Comparison of ENCODE assay signal across 8 cellular contexts in the genomic region with DNA sequence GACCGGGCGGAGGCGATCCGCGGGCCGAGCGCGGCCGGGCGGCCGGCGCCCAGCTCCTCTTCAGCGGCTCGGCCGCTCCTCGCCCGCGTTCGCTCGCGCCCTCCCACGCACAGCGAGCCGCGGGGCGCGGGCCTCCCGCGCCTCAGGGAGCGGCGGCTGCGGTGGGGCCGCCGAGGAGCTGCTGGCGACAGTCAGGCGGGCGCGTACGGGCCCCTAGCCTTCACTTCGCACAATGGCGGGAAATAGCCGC. TPM values are rescaled to one million over a fixed set of nuclear protein-coding genes. Genes with fewer than 3 reads are reported as not detected.
DNase-seq lines count a peak whose midpoint lies in the region; ATAC-seq lines count a peak whose summit lies in the region.

A gene with protein sequence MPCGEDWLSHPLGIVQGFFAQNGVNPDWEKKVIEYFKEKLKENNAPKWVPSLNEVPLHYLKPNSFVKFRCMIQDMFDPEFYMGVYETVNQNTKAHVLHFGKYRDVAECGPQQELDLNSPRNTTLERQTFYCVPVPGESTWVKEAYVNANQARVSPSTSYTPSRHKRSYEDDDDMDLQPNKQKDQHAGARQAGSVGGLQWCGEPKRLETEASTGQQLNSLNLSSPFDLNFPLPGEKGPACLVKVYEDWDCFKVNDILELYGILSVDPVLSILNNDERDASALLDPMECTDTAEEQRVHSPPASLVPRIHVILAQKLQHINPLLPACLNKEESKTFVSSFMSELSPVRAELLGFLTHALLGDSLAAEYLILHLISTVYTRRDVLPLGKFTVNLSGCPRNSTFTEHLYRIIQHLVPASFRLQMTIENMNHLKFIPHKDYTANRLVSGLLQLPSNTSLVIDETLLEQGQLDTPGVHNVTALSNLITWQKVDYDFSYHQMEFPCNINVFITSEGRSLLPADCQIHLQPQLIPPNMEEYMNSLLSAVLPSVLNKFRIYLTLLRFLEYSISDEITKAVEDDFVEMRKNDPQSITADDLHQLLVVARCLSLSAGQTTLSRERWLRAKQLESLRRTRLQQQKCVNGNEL (minus strand): TSS at position 234 of the 250 bp plus-strand sequence. CDS start 259 bp downstream, outside the sequence.

- peaks cover 0 to 15% of the 10 kb centered on the region in 2 donors for H3K36me3 Mint-ChIP-seq in activated naive CD4-positive, alpha-beta T cell treated with anti-CD3 and anti-CD28 coated beads, Interleukin-2, amount 50 U/mL, for 72 hours

- H3K9me3 ChIP-seq in right cardiac atrium (ENCODE audit: control insufficient read depth, low read length) (no peaks in the 10 kb centered on the region), skeletal muscle satellite cell (replicated peaks; ENCODE audit: low read length) (no peaks in the 10 kb centered on the region)

- H3K4me1 ChIP-seq in right cardiac atrium (ENCODE audit: control insufficient read depth, insufficient read depth, low read length) (peaks cover 2% of the 10 kb centered on the region), skeletal muscle satellite cell (ENCODE audit: control insufficient read depth, insufficient read depth, low read length) (peaks cover 18% of the 10 kb centered on the region)

- H3K27me3 ChIP-seq in right cardiac atrium (ENCODE audit: control insufficient read depth, insufficient read depth) (no peaks in the 10 kb centered on the region), skeletal muscle satellite cell (ENCODE audit: control insufficient read depth, insufficient read depth, low read length) (no peaks in the 10 kb centered on the region)

- H3K36me3 ChIP-seq in skeletal muscle satellite cell (ENCODE audit: insufficient read depth, low read length): no peaks in the 10 kb centered on the region

- peak within 1 kb of the TSS; percentile 85 for H3K4me2 ChIP-seq in skeletal muscle satellite cell (ENCODE audit: low read length)

- H3K27ac ChIP-seq in right cardiac atrium (ENCODE audit: low read length): peak within 1 kb of the TSS; percentile 92

- H3K27ac Mint-ChIP-seq in activated naive CD4-positive, alpha-beta T cell treated with anti-CD3 and anti-CD28 coated beads, Interleukin-2, amount 50 U/mL, for 72 hours: peak within 1 kb of the TSS; percentile 89 to 92

- H3K4me3 ChIP-seq in GM08714 (ENCODE audit: low read length): peak within 1 kb of the TSS; percentile 92
- H3K4me3 ChIP-seq in right cardiac atrium (ENCODE audit: low read length): peak within 1 kb of the TSS; percentile 94
- H3K4me3 ChIP-seq in skeletal muscle satellite cell (ENCODE audit: low read length): peak within 1 kb of the TSS; percentile 78

- peak; percentile 22 for ATAC-seq in HG02678 (IDR thresholded peaks at IDR 0.05; ENCODE audit: unreplicated experiment)
- no peak for ATAC-seq in activated naive CD4-positive, alpha-beta T cell treated with anti-CD3 and anti-CD28 coated beads, Interleukin-2, amount 50 U/mL, for 72 hours
- ATAC-seq in right cardiac atrium: no peak
- ATAC-seq in HG03095 (IDR thresholded peaks at IDR 0.05; ENCODE audit: unreplicated experiment): no peak

- under 1% methylated on average over 42 of the region's 42 CpGs for WGBS in right cardiac atrium

- no peak for DNase-seq in activated naive CD4-positive, alpha-beta T cell treated with anti-CD3 and anti-CD28 coated beads, Interleukin-2, amount 50 U/mL, for 72 hours (ENCODE audit: low spot score in 2 of 2)
- DNase-seq in right cardiac atrium (no peak), OCI-M1 (lab: John Stamatoyannopoulos, UW) (no peak), NCI-H345 (lab: John Stamatoyannopoulos, UW) (no peak)

- H3K9ac ChIP-seq in skeletal muscle satellite cell (ENCODE audit: low read depth, low read length): peak within 1 kb of the TSS; percentile 91

- intact Hi-C loops in right cardiac atrium (cut with DNase I): no loop called here

- no peaks in the 10 kb centered on the region for H3K9me3 Mint-ChIP-seq in activated naive CD4-positive, alpha-beta T cell treated with anti-CD3 and anti-CD28 coated beads, Interleukin-2, amount 50 U/mL, for 72 hours

RNA-seq across cellular contexts. Expression of the gene that starts here (rescaled TPM):
- total RNA-seq in activated naive CD4-positive, alpha-beta T cell treated with anti-CD3 and anti-CD28 coated beads, Interleukin-2, amount 50 U/mL, for 72 hours: 10 to 100 TPM; 51.8 to 84.6 TPM
- total RNA-seq in right cardiac atrium: 10 to 100 TPM; 24.8 to 30.9 (median 28.3) TPM
- 15.4 TPM for polyA plus RNA-seq in right cardiac atrium
- total RNA-seq in skeletal muscle satellite cell (2012; rRNA removed): 51.5 and 58.5 TPM in 2 replicates
